In the genomic region with DNA sequence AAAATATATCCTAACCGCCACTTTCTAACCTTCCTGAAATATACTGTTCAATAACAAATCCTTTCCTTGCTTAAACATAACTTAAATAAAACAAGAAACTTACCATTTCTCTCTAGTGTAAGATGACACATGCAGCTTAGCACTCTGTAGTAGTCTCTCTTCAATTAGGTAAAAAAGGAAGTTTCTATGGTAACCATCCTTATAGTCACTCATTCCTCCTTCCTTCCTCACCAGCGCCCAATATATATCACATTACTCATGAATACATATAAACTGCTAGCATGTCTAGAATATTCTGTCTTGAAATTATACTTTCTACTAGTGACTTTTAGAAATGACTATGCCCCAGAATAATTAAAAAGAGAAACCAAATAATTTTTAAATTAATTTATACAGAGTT, we compare ENCODE assay signal across 14 cellular contexts.
DNase-seq lines count a peak whose midpoint lies in the region; FAIRE-seq and TF ChIP-seq lines count a peak whose summit lies in the region.
"Had no signal": no experiment of that assay in that cellular context is flagged by ENCODE, and none has a peak within 500 bp of the region (broad histone marks: within the 10 kb centered on the region; RNA-seq: fewer than 3 reads in every experiment).

No MANE protein-coding gene starts in this region.

- TF ChIP-seq POLR2A in erythroblast (IDR thresholded peaks at IDR 0.05; ENCODE audit: low read length), result no peak

- no peak for FAIRE-seq in RCC 7860 (lab: Jason Lieb, UNC)

- peak overlapping the region; percentile 40 for H3K27ac ChIP-seq in epithelial cell of prostate
- H3K27ac ChIP-seq: heart right ventricle, skin epidermis had no signal

- no peak overlapping the region for H3K4me3 ChIP-seq in skeletal muscle cell (ENCODE audit: low read depth, low read length)
- H3K4me3 ChIP-seq: heart right ventricle, skin epidermis had no signal

- DNase-seq in GM04504 (ENCODE audit: low read depth) (peak; percentile 16), RCC 7860 (ENCODE audit: low spot score) (peak; percentile 31), epithelial cell of prostate (ENCODE audit: low read depth, low spot score) (peak; percentile 18), skeletal muscle cell (ENCODE audit: low read depth) (peak; percentile 61), erythroblast (lab: John Stamatoyannopoulos, UW) (no peak), COR-L47 (lab: John Stamatoyannopoulos, UW) (no peak), islet precursor cell (no peak)
- DNase-seq: activated CD4-positive, alpha-beta T cell treated with anti-CD3 and anti-CD28 coated beads for 48 hours; activated T-cell treated with anti-CD3 and anti-CD28 coated beads, Interleukin-2, amount 50 U/mL, for 72 hours; effector CD8-positive, alpha-beta T cell; heart right ventricle; left ventricle myocardium superior; NCI-H1930 had no signal

Comparison
In these comparisons a context has a peak if more than half of its experiments do, and no peak if none do; other contexts are left out.
1. DNase-seq: peak in GM04504 (single experiment), RCC 7860 (single experiment), epithelial cell of prostate (single experiment) and skeletal muscle cell (single experiment); none in erythroblast (0 of 2), COR-L47 (single experiment) and islet precursor cell (single experiment).